2 cellular contexts compared by ENCODE assay signal in the genomic region with DNA sequence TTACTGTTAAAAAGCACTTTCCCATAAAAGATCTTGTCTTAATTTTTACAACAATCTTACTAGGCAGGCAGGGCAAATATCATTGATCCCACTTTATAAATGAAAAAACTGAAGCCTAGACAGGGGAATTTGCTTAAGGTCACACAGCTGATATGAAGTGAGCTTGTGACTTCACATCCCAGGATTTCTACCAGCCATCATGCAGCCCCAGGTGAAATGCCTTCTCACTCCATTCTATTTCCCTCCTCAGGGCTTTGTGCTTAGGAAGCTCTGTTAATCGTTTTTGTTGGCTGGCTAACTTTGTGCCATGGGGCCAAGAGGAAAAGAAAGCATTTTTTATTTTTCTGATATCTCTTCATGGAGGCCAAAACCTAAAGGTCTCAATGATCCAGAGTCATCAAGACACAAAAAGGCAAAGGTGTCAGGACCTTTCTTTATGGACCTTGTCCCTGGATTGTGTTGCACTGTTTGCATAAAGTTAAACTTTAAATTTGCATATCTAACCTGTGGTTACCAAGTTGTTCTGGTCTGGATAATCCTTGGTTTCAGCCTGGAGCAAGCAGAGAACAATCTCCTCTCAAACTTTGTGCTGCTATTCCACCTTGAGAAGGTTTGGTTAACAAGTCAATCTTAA.
TF ChIP-seq lines count a peak whose summit lies in the region.

No MANE protein-coding gene starts in this region.

TF ChIP-seq in HCT116, 20 proteins besides CTCF, POLR2A, EP300 and RAD21 (continued from another document):
- TF ChIP-seq, protein P1, sequence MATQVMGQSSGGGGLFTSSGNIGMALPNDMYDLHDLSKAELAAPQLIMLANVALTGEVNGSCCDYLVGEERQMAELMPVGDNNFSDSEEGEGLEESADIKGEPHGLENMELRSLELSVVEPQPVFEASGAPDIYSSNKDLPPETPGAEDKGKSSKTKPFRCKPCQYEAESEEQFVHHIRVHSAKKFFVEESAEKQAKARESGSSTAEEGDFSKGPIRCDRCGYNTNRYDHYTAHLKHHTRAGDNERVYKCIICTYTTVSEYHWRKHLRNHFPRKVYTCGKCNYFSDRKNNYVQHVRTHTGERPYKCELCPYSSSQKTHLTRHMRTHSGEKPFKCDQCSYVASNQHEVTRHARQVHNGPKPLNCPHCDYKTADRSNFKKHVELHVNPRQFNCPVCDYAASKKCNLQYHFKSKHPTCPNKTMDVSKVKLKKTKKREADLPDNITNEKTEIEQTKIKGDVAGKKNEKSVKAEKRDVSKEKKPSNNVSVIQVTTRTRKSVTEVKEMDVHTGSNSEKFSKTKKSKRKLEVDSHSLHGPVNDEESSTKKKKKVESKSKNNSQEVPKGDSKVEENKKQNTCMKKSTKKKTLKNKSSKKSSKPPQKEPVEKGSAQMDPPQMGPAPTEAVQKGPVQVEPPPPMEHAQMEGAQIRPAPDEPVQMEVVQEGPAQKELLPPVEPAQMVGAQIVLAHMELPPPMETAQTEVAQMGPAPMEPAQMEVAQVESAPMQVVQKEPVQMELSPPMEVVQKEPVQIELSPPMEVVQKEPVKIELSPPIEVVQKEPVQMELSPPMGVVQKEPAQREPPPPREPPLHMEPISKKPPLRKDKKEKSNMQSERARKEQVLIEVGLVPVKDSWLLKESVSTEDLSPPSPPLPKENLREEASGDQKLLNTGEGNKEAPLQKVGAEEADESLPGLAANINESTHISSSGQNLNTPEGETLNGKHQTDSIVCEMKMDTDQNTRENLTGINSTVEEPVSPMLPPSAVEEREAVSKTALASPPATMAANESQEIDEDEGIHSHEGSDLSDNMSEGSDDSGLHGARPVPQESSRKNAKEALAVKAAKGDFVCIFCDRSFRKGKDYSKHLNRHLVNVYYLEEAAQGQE (IDR thresholded peaks at IDR 0.05; ENCODE audit: low read depth) = no peak
- TF ChIP-seq TCF7L2 (IDR thresholded peaks at IDR 0.05; ENCODE audit: borderline replicate concordance, extremely low read depth, insufficient read depth, insufficient read length) = no peak
- TF ChIP-seq EGR1 (IDR thresholded peaks at IDR 0.05; ENCODE audit: low read depth) = no peak

TF ChIP-seq in HepG2, 621 proteins besides CTCF, POLR2A, EP300 and RAD21 (continued from another document and continues in another):
- TF ChIP-seq, protein P2, sequence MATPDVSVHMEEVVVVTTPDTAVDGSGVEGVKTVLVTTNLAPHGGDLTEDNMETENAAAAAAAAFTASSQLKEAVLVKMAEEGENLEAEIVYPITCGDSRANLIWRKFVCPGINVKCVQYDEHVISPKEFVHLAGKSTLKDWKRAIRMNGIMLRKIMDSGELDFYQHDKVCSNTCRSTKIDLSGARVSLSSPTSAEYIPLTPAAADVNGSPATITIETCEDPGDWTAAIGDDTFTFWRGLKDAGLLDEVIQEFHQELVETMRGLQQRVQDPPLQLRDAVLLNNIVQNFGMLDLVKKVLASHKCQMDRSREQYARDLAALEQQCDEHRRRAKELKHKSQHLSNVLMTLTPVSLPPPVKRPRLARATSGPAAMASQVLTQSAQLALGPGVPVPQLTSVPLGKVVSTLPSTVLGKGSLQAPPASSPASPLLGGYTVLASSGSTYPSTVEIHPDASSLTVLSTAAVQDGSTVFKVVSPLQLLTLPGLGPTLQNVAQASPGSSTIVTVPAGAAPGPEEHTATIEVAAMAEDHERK (CRISPR knock-in tag; IDR thresholded peaks at IDR 0.05; ENCODE audit: low read depth) = no peak
- TF ChIP-seq EZH2 (conservative IDR thresholded peaks at IDR 0.05; ENCODE audit: low read depth, low read length) (no peak), STAG1 (CRISPR knock-in tag; IDR thresholded peaks at IDR 0.05) (0 out of 2 replicates have a peak, but pooled peaks have one; percentile 4), ARHGAP35 (CRISPR knock-in tag; IDR thresholded peaks at IDR 0.05; ENCODE audit: borderline replicate concordance) (no peak), RCOR2 (CRISPR knock-in tag; IDR thresholded peaks at IDR 0.05) (no peak), ZNF567 (CRISPR knock-in tag; IDR thresholded peaks at IDR 0.05; ENCODE audit: borderline replicate concordance) (no peak), FOXP1 (IDR thresholded peaks at IDR 0.05) (no peak), FOXP1 (CRISPR knock-in tag; IDR thresholded peaks at IDR 0.05) (peak; percentile 55; the same call in 1 of the 2 replicates), GATAD2A (CRISPR knock-in tag; IDR thresholded peaks at IDR 0.05) (0 out of 2 replicates have a peak, but pooled peaks have one; percentile 14), GTF2F1 (IDR thresholded peaks at IDR 0.05; ENCODE audit: low read length) (no peak), MTA1 (CRISPR knock-in tag; IDR thresholded peaks at IDR 0.05; ENCODE audit: borderline replicate concordance) (no peak), MIER3 (CRISPR knock-in tag; IDR thresholded peaks at IDR 0.05; ENCODE audit: borderline replicate concordance) (no peak), HNRNPL (IDR thresholded peaks at IDR 0.05; ENCODE audit: low read depth, low read length) (no peak), FOSL2 (CRISPR knock-in tag; IDR thresholded peaks at IDR 0.05) (0 out of 2 replicates have a peak, but pooled peaks have one; percentile 5), RORA (CRISPR knock-in tag; IDR thresholded peaks at IDR 0.05) (no peak), ZBTB7A (CRISPR knock-in tag; IDR thresholded peaks at IDR 0.05) (no peak), SSRP1 (CRISPR knock-in tag; IDR thresholded peaks at IDR 0.05) (no peak), TBX2 (CRISPR knock-in tag; IDR thresholded peaks at IDR 0.05; ENCODE audit: borderline replicate concordance) (peak; percentile 73), SAP130 (CRISPR knock-in tag; IDR thresholded peaks at IDR 0.05; ENCODE audit: low read depth) (no peak)
- TF ChIP-seq, protein P3, sequence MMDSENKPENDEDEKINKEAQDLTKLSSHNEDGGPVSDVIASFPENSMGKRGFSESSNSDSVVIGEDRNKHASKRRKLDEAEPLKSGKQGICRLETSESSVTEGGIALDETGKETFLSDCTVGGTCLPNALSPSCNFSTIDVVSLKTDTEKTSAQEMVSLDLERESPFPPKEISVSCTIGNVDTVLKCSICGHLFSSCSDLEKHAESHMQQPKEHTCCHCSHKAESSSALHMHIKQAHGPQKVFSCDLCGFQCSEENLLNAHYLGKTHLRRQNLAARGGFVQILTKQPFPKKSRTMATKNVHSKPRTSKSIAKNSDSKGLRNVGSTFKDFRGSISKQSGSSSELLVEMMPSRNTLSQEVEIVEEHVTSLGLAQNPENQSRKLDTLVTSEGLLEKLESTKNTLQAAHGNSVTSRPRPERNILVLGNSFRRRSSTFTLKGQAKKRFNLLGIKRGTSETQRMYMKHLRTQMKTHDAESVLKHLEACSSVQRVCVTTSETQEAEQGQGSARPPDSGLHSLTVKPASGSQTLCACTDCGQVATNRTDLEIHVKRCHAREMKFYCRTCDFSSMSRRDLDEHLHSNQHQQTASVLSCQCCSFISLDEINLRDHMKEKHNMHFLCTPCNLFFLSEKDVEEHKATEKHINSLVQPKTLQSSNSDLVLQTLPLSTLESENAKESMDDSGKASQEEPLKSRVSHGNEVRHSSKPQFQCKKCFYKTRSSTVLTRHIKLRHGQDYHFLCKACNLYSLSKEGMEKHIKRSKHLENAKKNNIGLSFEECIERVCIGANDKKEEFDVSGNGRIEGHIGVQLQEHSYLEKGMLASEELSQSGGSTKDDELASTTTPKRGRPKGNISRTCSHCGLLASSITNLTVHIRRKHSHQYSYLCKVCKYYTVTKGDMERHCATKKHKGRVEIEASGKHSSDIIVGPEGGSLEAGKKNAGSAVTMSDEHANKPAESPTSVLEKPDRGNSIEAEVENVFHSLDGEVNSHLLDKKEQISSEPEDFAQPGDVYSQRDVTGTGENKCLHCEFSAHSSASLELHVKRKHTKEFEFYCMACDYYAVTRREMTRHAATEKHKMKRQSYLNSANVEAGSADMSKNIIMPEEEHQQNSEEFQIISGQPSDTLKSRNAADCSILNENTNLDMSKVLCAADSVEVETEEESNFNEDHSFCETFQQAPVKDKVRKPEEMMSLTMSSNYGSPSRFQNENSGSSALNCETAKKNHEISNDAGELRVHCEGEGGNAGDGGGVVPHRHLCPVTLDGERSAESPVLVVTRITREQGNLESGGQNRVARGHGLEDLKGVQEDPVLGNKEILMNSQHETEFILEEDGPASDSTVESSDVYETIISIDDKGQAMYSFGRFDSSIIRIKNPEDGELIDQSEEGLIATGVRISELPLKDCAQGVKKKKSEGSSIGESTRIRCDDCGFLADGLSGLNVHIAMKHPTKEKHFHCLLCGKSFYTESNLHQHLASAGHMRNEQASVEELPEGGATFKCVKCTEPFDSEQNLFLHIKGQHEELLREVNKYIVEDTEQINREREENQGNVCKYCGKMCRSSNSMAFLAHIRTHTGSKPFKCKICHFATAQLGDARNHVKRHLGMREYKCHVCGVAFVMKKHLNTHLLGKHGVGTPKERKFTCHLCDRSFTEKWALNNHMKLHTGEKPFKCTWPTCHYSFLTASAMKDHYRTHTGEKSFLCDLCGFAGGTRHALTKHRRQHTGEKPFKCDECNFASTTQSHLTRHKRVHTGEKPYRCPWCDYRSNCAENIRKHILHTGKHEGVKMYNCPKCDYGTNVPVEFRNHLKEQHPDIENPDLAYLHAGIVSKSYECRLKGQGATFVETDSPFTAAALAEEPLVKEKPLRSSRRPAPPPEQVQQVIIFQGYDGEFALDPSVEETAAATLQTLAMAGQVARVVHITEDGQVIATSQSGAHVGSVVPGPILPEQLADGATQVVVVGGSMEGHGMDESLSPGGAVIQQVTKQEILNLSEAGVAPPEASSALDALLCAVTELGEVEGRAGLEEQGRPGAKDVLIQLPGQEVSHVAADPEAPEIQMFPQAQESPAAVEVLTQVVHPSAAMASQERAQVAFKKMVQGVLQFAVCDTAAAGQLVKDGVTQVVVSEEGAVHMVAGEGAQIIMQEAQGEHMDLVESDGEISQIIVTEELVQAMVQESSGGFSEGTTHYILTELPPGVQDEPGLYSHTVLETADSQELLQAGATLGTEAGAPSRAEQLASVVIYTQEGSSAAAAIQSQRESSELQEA (CRISPR knock-in tag; IDR thresholded peaks at IDR 0.05; ENCODE audit: not compliant biosample characterization) = no peak
- TF ChIP-seq, protein P4, sequence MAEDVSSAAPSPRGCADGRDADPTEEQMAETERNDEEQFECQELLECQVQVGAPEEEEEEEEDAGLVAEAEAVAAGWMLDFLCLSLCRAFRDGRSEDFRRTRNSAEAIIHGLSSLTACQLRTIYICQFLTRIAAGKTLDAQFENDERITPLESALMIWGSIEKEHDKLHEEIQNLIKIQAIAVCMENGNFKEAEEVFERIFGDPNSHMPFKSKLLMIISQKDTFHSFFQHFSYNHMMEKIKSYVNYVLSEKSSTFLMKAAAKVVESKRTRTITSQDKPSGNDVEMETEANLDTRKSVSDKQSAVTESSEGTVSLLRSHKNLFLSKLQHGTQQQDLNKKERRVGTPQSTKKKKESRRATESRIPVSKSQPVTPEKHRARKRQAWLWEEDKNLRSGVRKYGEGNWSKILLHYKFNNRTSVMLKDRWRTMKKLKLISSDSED (CRISPR knock-in tag; IDR thresholded peaks at IDR 0.05) = no peak
- TF ChIP-seq, protein P5, sequence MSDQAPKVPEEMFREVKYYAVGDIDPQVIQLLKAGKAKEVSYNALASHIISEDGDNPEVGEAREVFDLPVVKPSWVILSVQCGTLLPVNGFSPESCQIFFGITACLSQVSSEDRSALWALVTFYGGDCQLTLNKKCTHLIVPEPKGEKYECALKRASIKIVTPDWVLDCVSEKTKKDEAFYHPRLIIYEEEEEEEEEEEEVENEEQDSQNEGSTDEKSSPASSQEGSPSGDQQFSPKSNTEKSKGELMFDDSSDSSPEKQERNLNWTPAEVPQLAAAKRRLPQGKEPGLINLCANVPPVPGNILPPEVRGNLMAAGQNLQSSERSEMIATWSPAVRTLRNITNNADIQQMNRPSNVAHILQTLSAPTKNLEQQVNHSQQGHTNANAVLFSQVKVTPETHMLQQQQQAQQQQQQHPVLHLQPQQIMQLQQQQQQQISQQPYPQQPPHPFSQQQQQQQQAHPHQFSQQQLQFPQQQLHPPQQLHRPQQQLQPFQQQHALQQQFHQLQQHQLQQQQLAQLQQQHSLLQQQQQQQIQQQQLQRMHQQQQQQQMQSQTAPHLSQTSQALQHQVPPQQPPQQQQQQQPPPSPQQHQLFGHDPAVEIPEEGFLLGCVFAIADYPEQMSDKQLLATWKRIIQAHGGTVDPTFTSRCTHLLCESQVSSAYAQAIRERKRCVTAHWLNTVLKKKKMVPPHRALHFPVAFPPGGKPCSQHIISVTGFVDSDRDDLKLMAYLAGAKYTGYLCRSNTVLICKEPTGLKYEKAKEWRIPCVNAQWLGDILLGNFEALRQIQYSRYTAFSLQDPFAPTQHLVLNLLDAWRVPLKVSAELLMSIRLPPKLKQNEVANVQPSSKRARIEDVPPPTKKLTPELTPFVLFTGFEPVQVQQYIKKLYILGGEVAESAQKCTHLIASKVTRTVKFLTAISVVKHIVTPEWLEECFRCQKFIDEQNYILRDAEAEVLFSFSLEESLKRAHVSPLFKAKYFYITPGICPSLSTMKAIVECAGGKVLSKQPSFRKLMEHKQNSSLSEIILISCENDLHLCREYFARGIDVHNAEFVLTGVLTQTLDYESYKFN (CRISPR knock-in tag; conservative IDR thresholded peaks at IDR 0.05) = peak; percentile 89
- TF ChIP-seq, protein P6, sequence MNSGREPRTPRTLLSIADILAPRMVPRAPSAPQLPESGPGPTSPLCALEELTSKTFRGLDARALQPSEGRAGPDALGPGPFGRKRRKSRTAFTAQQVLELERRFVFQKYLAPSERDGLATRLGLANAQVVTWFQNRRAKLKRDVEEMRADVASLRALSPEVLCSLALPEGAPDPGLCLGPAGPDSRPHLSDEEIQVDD (CRISPR knock-in tag; IDR thresholded peaks at IDR 0.05; ENCODE audit: borderline replicate concordance) = no peak
- TF ChIP-seq, protein P7, sequence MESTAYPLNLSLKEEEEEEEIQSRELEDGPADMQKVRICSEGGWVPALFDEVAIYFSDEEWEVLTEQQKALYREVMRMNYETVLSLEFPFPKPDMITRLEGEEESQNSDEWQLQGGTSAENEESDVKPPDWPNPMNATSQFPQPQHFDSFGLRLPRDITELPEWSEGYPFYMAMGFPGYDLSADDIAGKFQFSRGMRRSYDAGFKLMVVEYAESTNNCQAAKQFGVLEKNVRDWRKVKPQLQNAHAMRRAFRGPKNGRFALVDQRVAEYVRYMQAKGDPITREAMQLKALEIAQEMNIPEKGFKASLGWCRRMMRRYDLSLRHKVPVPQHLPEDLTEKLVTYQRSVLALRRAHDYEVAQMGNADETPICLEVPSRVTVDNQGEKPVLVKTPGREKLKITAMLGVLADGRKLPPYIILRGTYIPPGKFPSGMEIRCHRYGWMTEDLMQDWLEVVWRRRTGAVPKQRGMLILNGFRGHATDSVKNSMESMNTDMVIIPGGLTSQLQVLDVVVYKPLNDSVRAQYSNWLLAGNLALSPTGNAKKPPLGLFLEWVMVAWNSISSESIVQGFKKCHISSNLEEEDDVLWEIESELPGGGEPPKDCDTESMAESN (CRISPR knock-in tag; conservative IDR thresholded peaks at IDR 0.05) = no peak
- TF ChIP-seq, protein P8, sequence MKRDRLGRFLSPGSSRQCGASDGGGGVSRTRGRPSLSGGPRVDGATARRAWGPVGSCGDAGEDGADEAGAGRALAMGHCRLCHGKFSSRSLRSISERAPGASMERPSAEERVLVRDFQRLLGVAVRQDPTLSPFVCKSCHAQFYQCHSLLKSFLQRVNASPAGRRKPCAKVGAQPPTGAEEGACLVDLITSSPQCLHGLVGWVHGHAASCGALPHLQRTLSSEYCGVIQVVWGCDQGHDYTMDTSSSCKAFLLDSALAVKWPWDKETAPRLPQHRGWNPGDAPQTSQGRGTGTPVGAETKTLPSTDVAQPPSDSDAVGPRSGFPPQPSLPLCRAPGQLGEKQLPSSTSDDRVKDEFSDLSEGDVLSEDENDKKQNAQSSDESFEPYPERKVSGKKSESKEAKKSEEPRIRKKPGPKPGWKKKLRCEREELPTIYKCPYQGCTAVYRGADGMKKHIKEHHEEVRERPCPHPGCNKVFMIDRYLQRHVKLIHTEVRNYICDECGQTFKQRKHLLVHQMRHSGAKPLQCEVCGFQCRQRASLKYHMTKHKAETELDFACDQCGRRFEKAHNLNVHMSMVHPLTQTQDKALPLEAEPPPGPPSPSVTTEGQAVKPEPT (CRISPR knock-in tag; IDR thresholded peaks at IDR 0.05; ENCODE audit: low read depth) = no peak
- TF ChIP-seq, protein P9, sequence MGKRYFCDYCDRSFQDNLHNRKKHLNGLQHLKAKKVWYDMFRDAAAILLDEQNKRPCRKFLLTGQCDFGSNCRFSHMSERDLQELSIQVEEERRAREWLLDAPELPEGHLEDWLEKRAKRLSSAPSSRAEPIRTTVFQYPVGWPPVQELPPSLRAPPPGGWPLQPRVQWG (CRISPR knock-in tag; IDR thresholded peaks at IDR 0.05; ENCODE audit: borderline replicate concordance, low read depth) = no peak
